ENCODE assay signal across 10 cellular contexts in genomic region chrX:140701480-140701879, GRCh38. TPM values are rescaled to one million over a fixed set of nuclear protein-coding genes. Genes with fewer than 3 reads are reported as not detected.
DNase-seq lines count a peak whose midpoint lies in the region; ATAC-seq and TF ChIP-seq lines count a peak whose summit lies in the region.
"Had no signal": no experiment of that assay in that cellular context is flagged by ENCODE, and none has a peak within 500 bp of the region (broad histone marks: within the 10 kb centered on the region; RNA-seq: fewer than 3 reads in every experiment).

No MANE protein-coding gene starts in this region.

- no peaks in the 10 kb centered on the region for H3K27me3 ChIP-seq in GM23338 (ENCODE audit: insufficient read depth)

- H3K27ac Mint-ChIP-seq in GM23338: no peak overlapping the region

- H3K36me3 Mint-ChIP-seq in GM23338 (ENCODE audit: low read depth): no peaks in the 10 kb centered on the region

- no peaks in the 10 kb centered on the region for H3F3A ChIP-seq in GM23338 (replicated peaks; ENCODE audit: low read depth)

- ATAC-seq in GM23338 (no peak), SK-N-SH treated with all-trans-retinoic acid at 6 μM for 48 hours (peak; percentile 53; the same call in 2 of the 3 replicates), left lobe of liver (peak; percentile 80), HG03135 (IDR thresholded peaks at IDR 0.05; ENCODE audit: unreplicated experiment) (no peak), HG03457 (IDR thresholded peaks at IDR 0.05; ENCODE audit: unreplicated experiment) (no peak)
- ATAC-seq: mucosa of descending colon had no signal

- no peaks in the 10 kb centered on the region for H3K9me3 Mint-ChIP-seq in GM23338

- H2AFZ ChIP-seq in GM23338: no peak overlapping the region

- H3K4me3 Mint-ChIP-seq in GM23338: no peak overlapping the region

- H3K27ac ChIP-seq in GM23338 (ENCODE audit: low read depth): no peak overlapping the region

- no peaks in the 10 kb centered on the region for H3K4me1 ChIP-seq in GM23338 (ENCODE audit: insufficient read depth)

- H3K4me3 ChIP-seq in GM23338: no peak overlapping the region
- H3K4me3 ChIP-seq: mucosa of descending colon had no signal

- no peak overlapping the region for H3K4me2 ChIP-seq in GM23338

- no peaks in the 10 kb centered on the region for H4K20me1 ChIP-seq in GM23338 (replicated peaks; ENCODE audit: insufficient read depth)

- H3K36me3 ChIP-seq in GM23338 (ENCODE audit: insufficient read depth): no peaks in the 10 kb centered on the region

- H3K27me3 Mint-ChIP-seq in GM23338 (ENCODE audit: insufficient read depth, low read depth, poor library complexity): peaks cover 1% of the 10 kb centered on the region

- H3K4me1 Mint-ChIP-seq in GM23338: no peaks in the 10 kb centered on the region

- peak; percentile 36 to 50 for TF ChIP-seq CTCF in GM23338 (conservative IDR thresholded peaks at IDR 0.05; ENCODE audit: low read depth in 2 of 2)

- H3K9me2 ChIP-seq in GM23338 (ENCODE audit: insufficient read depth): no peaks in the 10 kb centered on the region

- DNase-seq in COR-L47 (lab: John Stamatoyannopoulos, UW) (peak; percentile 1), GM23338 (ENCODE audit: low spot score) (peak; percentile 35), left lobe of liver (ENCODE audit: low spot score) (no peak), NCI-H2029 treated with DMSO at 0.1 percent for 48 hours (lab: John Stamatoyannopoulos, UW) (no peak)
- DNase-seq in stimulated activated CD8-positive, alpha-beta memory T cell treated with anti-CD3 and anti-CD28 coated beads, Interleukin-4, amount 100 ng/mL, for 48 hours: no peak
- DNase-seq: activated CD8-positive, alpha-beta memory T cell treated with anti-CD3 and anti-CD28 coated beads, Interleukin-2, amount 50 U/mL, for 48 hours had no signal

- H3K79me2 ChIP-seq in GM23338 (replicated peaks; ENCODE audit: insufficient read depth): no peaks in the 10 kb centered on the region

TF ChIP-seq in GM23338, 12 proteins besides CTCF, POLR2A, EP300 and RAD21 (continues in another document):
- TF ChIP-seq EZH2 (IDR thresholded peaks at IDR 0.05; ENCODE audit: low read depth, unreplicated experiment): no peak
- TF ChIP-seq CREB1 (CRISPR knock-in tag; IDR thresholded peaks at IDR 0.05; ENCODE audit: low read depth): no peak
- TF ChIP-seq NANOG (IDR thresholded peaks at IDR 0.05; ENCODE audit: borderline replicate concordance): no peak
- no peak for TF ChIP-seq ETS1 (IDR thresholded peaks at IDR 0.05)
- TF ChIP-seq EZH2phosphoT487 (IDR thresholded peaks at IDR 0.05; ENCODE audit: unreplicated experiment): no peak

TF ChIP-seq in SK-N-SH treated with all-trans-retinoic acid at 6 μM for 48 hours, 23 proteins besides CTCF, POLR2A, EP300 and RAD21:
- TF ChIP-seq ESRRG (CRISPR knock-in tag; IDR thresholded peaks at IDR 0.05) (no peak), TOX (CRISPR knock-in tag; IDR thresholded peaks at IDR 0.05; ENCODE audit: borderline replicate concordance) (no peak), ZFP3 (CRISPR knock-in tag; IDR thresholded peaks at IDR 0.05) (no peak), CREB5 (CRISPR knock-in tag; IDR thresholded peaks at IDR 0.05; ENCODE audit: low read depth) (no peak)

RNA-seq across cellular contexts. Expression of gene LINC00632, which starts 8.1 kb away (rescaled TPM):
- 10.9 and 23.5 TPM in 2 replicates for total RNA-seq in GM23338 (2014; rRNA removed; shearing (Covaris generic))
- polyA plus RNA-seq in GM23338 (2016; fragmentation: Nextera tagmentation; extraction: Ambion mirVana): 23.6 and 25.2 TPM in 2 replicates
- 2.3 TPM for total RNA-seq in left lobe of liver

Comparison
In these comparisons a context has a peak if more than half of its experiments do, and no peak if none do; other contexts are left out.
1. DNase-seq: peak in COR-L47 (single experiment) and GM23338 (single experiment); none in left lobe of liver (single experiment), stimulated activated CD8-positive, alpha-beta memory T cell treated with anti-CD3 and anti-CD28 coated beads, Interleukin-4, amount 100 ng/mL, for 48 hours (single experiment) and NCI-H2029 treated with DMSO at 0.1 percent for 48 hours (single experiment).
2. ATAC-seq: peak in SK-N-SH treated with all-trans-retinoic acid at 6 μM for 48 hours (single experiment) and left lobe of liver (single experiment); none in GM23338 (single experiment), HG03135 (single experiment) and HG03457 (single experiment).